Comparison of ENCODE assay signal across 13 cellular contexts in the genomic region with DNA sequence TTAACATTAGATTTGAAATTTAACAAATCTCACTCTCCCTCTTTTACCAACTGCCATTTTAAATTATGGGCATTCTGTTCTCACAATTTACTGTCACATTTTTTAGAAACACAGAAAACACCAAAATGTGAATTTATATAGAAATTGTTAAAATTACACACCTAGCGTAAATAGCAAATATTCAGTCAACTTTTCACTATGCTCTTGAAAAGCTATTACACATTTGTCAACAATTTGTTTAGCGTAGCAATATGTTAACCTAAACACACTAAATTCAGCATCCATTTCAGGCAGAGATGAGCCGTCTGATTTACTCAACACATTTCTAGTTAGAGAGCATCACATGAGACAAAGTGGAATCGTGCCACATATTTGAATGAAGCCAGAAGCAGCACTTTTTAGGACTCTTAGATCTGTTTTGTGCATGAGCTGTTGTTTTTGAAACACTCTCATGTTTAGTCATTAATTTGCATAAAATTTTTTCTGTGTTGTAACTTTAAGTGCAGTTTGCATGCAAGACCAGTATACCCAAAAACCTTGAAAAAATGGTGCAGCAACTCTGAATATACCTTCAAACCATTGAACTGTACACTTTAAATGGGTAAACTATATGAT. TPM values are rescaled to one million over a fixed set of nuclear protein-coding genes. Genes with fewer than 3 reads are reported as not detected.
DNase-seq lines count a peak whose midpoint lies in the region; ATAC-seq and TF ChIP-seq lines count a peak whose summit lies in the region.
"Had no signal": no experiment of that assay in that cellular context is flagged by ENCODE, and none has a peak within 500 bp of the region (broad histone marks: within the 10 kb centered on the region; RNA-seq: fewer than 3 reads in every experiment).

No MANE protein-coding gene starts in this region.

- H3K4me1 Mint-ChIP-seq in activated CD4-positive, alpha-beta memory T cell treated with anti-CD3 and anti-CD28 coated beads for 36 hours (ENCODE audit: low read depth), result peaks cover 53% of the 10 kb centered on the region

- H3K9me3 ChIP-seq in lower lobe of right lung, result no peaks in the 10 kb centered on the region

- ATAC-seq in GM19025 (IDR thresholded peaks at IDR 0.05; ENCODE audit: low read depth, unreplicated experiment), result peak; percentile 80
- peak; percentile 81 for ATAC-seq in HG02610 (IDR thresholded peaks at IDR 0.05; ENCODE audit: unreplicated experiment)
- peak; percentile 72 for ATAC-seq in HG03460 (IDR thresholded peaks at IDR 0.05; ENCODE audit: unreplicated experiment)
- no peak for ATAC-seq in lower lobe of right lung
- ATAC-seq: Panc1 had no signal

- no peaks in the 10 kb centered on the region for H3K27me3 Mint-ChIP-seq in activated CD4-positive, alpha-beta memory T cell treated with anti-CD3 and anti-CD28 coated beads for 36 hours
- H3K27me3 Mint-ChIP-seq: activated B cell treated with CpG ODN at 0.5 μM for 24 hours; CD4-positive, CD25-positive, alpha-beta regulatory T cell had no signal

- in situ Hi-C loops in GM13976 (cut with MboI; ENCODE audit: low sequenced_read_pairs, unreplicated experiment), result no loop called here

- H3K27ac Mint-ChIP-seq in activated CD4-positive, alpha-beta memory T cell treated with anti-CD3 and anti-CD28 coated beads for 36 hours, result no peak overlapping the region
- H3K27ac Mint-ChIP-seq: activated B cell treated with CpG ODN at 0.5 μM for 24 hours; CD4-positive, CD25-positive, alpha-beta regulatory T cell had no signal

- CTCF ChIA-PET in activated CD4-positive, alpha-beta memory T cell treated with anti-CD3 and anti-CD28 coated beads for 36 hours (lab: Charles Lee), result interaction anchor here (2.4 kb wide), 1 partner anchor 30 kb away, joined by 7 read pairs; no protein-coding TSS in a partner anchor

- H3K4me1 ChIP-seq in lower lobe of right lung, result peaks cover 36% of the 10 kb centered on the region

- H3K36me3 ChIP-seq in lower lobe of right lung, result no peaks in the 10 kb centered on the region
- H3K36me3 ChIP-seq in H7 (replicated peaks; ENCODE audit: control insufficient read depth, insufficient read depth, low read length), result no peaks in the 10 kb centered on the region

- intact Hi-C loops in lower lobe of right lung (cut with DNase I), result no loop called here
- intact Hi-C loops in activated CD4-positive, alpha-beta memory T cell treated with anti-CD3 and anti-CD28 coated beads for 36 hours (cut with micrococcal nuclease), result loop anchor here (1.0 kb wide), 1 partner anchor 10 kb away; no protein-coding TSS in a partner anchor

- no peak overlapping the region for H3K27ac ChIP-seq in lower lobe of right lung

- DNase-seq in GM04504 (ENCODE audit: low read depth) (peak; percentile 61), GM13976 (ENCODE audit: low spot score) (no peak), lower lobe of right lung (no peak), H7 (no peak)
- no peak for DNase-seq in activated CD4-positive, alpha-beta memory T cell treated with anti-CD3 and anti-CD28 coated beads for 36 hours
- DNase-seq: activated B cell treated with CpG ODN at 0.5 μM for 24 hours, amniotic stem cell, NCI-H1417 had no signal

- POLR2A ChIA-PET in activated CD4-positive, alpha-beta memory T cell treated with anti-CD3 and anti-CD28 coated beads for 36 hours (lab: Charles Lee), result no interaction called here

- H3K4me3 Mint-ChIP-seq in activated CD4-positive, alpha-beta memory T cell treated with anti-CD3 and anti-CD28 coated beads for 36 hours, result no peak overlapping the region
- H3K4me3 Mint-ChIP-seq: activated B cell treated with CpG ODN at 0.5 μM for 24 hours had no signal

- no peaks in the 10 kb centered on the region for H3K27me3 ChIP-seq in lower lobe of right lung (ENCODE audit: low read depth)
- no peaks in the 10 kb centered on the region for H3K27me3 ChIP-seq in H7 (ENCODE audit: control insufficient read depth, insufficient read depth, low read length)

- H3K4me3 ChIP-seq in lower lobe of right lung, result no peak overlapping the region
- H3K4me3 ChIP-seq in H7 (ENCODE audit: insufficient read depth, low read depth, low read length), result no peak overlapping the region

- no peaks in the 10 kb centered on the region for H3K9me3 Mint-ChIP-seq in activated CD4-positive, alpha-beta memory T cell treated with anti-CD3 and anti-CD28 coated beads for 36 hours
- H3K9me3 Mint-ChIP-seq: CD4-positive, CD25-positive, alpha-beta regulatory T cell had no signal

- TF ChIP-seq CTCF in GM13976 (IDR thresholded peaks at IDR 0.05; ENCODE audit: borderline replicate concordance, control extremely low read depth, extremely low read depth, insufficient read depth, missing control alignments) (no peak), lower lobe of right lung (IDR thresholded peaks at IDR 0.05) (no peak)

- H3K36me3 Mint-ChIP-seq in activated CD4-positive, alpha-beta memory T cell treated with anti-CD3 and anti-CD28 coated beads for 36 hours, result peaks cover 5% of the 10 kb centered on the region

RNA-seq across cellular contexts. Expression of a gene that starts 8.2 kb away (rescaled TPM):
- total RNA-seq in lower lobe of right lung, result 10.3 TPM
- total RNA-seq in activated CD4-positive, alpha-beta memory T cell treated with anti-CD3 and anti-CD28 coated beads for 36 hours, result 10 to 100 TPM; 14.2 to 17.3 TPM
- 5.7 and 14.9 TPM in 2 replicates for total RNA-seq in H7 (2014; rRNA removed; shearing (Covaris generic))

Comparison
In these comparisons a context has a peak if more than half of its experiments do, and no peak if none do; other contexts are left out.
1. ATAC-seq: peak in GM19025 (single experiment), HG02610 (single experiment) and HG03460 (single experiment); none in lower lobe of right lung (0 of 2).